Comparison of ENCODE assay signal across 8 cellular contexts in genomic region chr3:39107056-39107873, GRCh38. TPM values are rescaled to one million over a fixed set of nuclear protein-coding genes. Genes with fewer than 3 reads are reported as not detected.
DNase-seq lines count a peak whose midpoint lies in the region; ATAC-seq and TF ChIP-seq lines count a peak whose summit lies in the region.

Gene GORASP1, minus strand, starts transcription at chr3:39107627. Its CDS starts 86 bp downstream, at chr3:39107541.
Gene TTC21A, plus strand, starts transcription at chr3:39107680. Its CDS starts 158 bp downstream, at chr3:39107838.

- peak within 1 kb of the TSS; percentile 86 to 98 (median 93) for H3K4me3 Mint-ChIP-seq in CD8-positive, alpha-beta memory T cell

- no peaks in the 10 kb centered on the region for H3K27me3 ChIP-seq in CD8-positive, alpha-beta memory T cell (ENCODE audit: insufficient read depth, low read length, poor library complexity, severe bottlenecking)

- peaks cover 0 to 9% (median 0%) of the 10 kb centered on the region in 3 donors for H3K36me3 Mint-ChIP-seq in CD8-positive, alpha-beta memory T cell

- H3K36me3 ChIP-seq in CD8-positive, alpha-beta memory T cell (ENCODE audit: insufficient read depth, low read length), result no peaks in the 10 kb centered on the region
- no peaks in the 10 kb centered on the region for H3K36me3 ChIP-seq in mucosa of descending colon (ENCODE audit: low read depth)

- H3K27ac Mint-ChIP-seq in CD8-positive, alpha-beta memory T cell, result peak within 1 kb of the TSS; percentile 71 to 99 (median 92)

- H3K4me3 ChIP-seq in CD8-positive, alpha-beta memory T cell (ENCODE audit: low read length), result peak within 1 kb of the TSS; percentile 71
- peak within 1 kb of the TSS; percentile 100 for H3K4me3 ChIP-seq in mucosa of descending colon

- POLR2A ChIA-PET in CD8-positive, alpha-beta memory T cell (lab: Charles Lee), result no interaction called here

- peak; percentile 39 to 71 (median 63) for DNase-seq in CD8-positive, alpha-beta memory T cell
- DNase-seq in HPDE6-E6E7 (ENCODE audit: extremely low spot score) (peak; percentile 45), NOMO-1 treated with dmso at 0.1 percent for 144 hours (lab: John Stamatoyannopoulos, UW; ENCODE audit: unreplicated experiment) (peak; percentile 68), activated T-cell treated with anti-CD3 and anti-CD28 coated beads for 24 hours (ENCODE audit: low read depth) (peak; percentile 49), epithelial cell of prostate (ENCODE audit: low read depth, low spot score) (no peak), mucosa of descending colon (peak; percentile 89 to 94 (median 91))
- DNase-seq in stimulated activated CD8-positive, alpha-beta memory T cell treated with anti-CD3 and anti-CD28 coated beads, Interleukin-4, amount 100 ng/mL, for 4 hours (ENCODE audit: low read depth in 2 of 2, low spot score in 1 of 2), result peak; percentile 8 to 55

- peak; percentile 56 for ATAC-seq in GM19395 (IDR thresholded peaks at IDR 0.05; ENCODE audit: unreplicated experiment)
- ATAC-seq in mucosa of descending colon, result peak; percentile 91

- CTCF ChIA-PET in CD8-positive, alpha-beta memory T cell (lab: Charles Lee), result interaction anchor here (1.0 to 3.2 kb wide), 6 partner anchors 12 to 186 kb away, joined by 3 to 15 read pairs (median 5); no protein-coding TSS in a partner anchor

- peaks cover 0 to 2% of the 10 kb centered on the region in 2 donors for H3K27me3 Mint-ChIP-seq in CD8-positive, alpha-beta memory T cell

- peaks cover 53 to 58% (median 56%) of the 10 kb centered on the region in 3 donors for H3K4me1 Mint-ChIP-seq in CD8-positive, alpha-beta memory T cell

- H3K27ac ChIP-seq in CD8-positive, alpha-beta memory T cell (ENCODE audit: low read depth, low read length), result peak within 1 kb of the TSS; percentile 66
- H3K27ac ChIP-seq in epithelial cell of prostate, result peak within 1 kb of the TSS; percentile 61

- no peaks in the 10 kb centered on the region for H3K9me3 ChIP-seq in CD8-positive, alpha-beta memory T cell (ENCODE audit: low read length)
- H3K9me3 ChIP-seq in mucosa of descending colon, result no peaks in the 10 kb centered on the region

- H3K4me1 ChIP-seq in CD8-positive, alpha-beta memory T cell (ENCODE audit: insufficient read depth, low read length), result peaks cover 29% of the 10 kb centered on the region
- peaks cover 37% of the 10 kb centered on the region for H3K4me1 ChIP-seq in mucosa of descending colon (ENCODE audit: low read depth)

- intact Hi-C loops in mucosa of descending colon (cut with DNase I, micrococcal nuclease), result no loop called here

- no peak for TF ChIP-seq CTCF in mucosa of descending colon (IDR thresholded peaks at IDR 0.05)

- H3K9me3 Mint-ChIP-seq in CD8-positive, alpha-beta memory T cell, result no peaks in the 10 kb centered on the region

RNA-seq across cellular contexts. Expression of gene GORASP1, which starts in this region (rescaled TPM):
- 10 to 100 TPM; 21.6 to 22.8 TPM for total RNA-seq in CD8-positive, alpha-beta memory T cell
- polyA plus RNA-seq in CD8-positive, alpha-beta memory T cell, result 16.9 TPM
- 100 to 1,000 TPM in 1 of 3 donors, 10 to 100 TPM in 2; 93.5 to 122 (median 94.7) TPM for total RNA-seq in mucosa of descending colon

RNA-seq across cellular contexts. Expression of gene TTC21A, which starts in this region (rescaled TPM):
- total RNA-seq in CD8-positive, alpha-beta memory T cell, result 1 to 10 TPM in 1 of 2 experiments, under 1 TPM in 1; 0.80 to 1.1 TPM
- 0.67 TPM for polyA plus RNA-seq in CD8-positive, alpha-beta memory T cell
- total RNA-seq in mucosa of descending colon, result 10 to 100 TPM in 1 of 3 donors, 1 to 10 TPM in 2; 6.2 to 11.1 (median 7.2) TPM
